Comparison of ENCODE assay signal across 32 cellular contexts in genomic region chr15:76320012-76320411, GRCh38. TPM values are rescaled to one million over a fixed set of nuclear protein-coding genes. Genes with fewer than 3 reads are reported as not detected.
"Had no signal": no experiment of that assay in that cellular context is flagged by ENCODE, and none has a peak within 500 bp of the region (broad histone marks: within the 10 kb centered on the region; RNA-seq: fewer than 3 reads in every experiment).

No MANE protein-coding gene starts in this region.

- DNase-seq: activated CD4-positive, alpha-beta memory T cell treated with anti-CD3 and anti-CD28 coated beads, Interleukin-2, amount 10 ng/mL, durations not matched to agents 7 days and 5 days; activated CD4-positive, alpha-beta T cell treated with anti-CD3 and anti-CD28 coated beads for 1 hour; activated CD4-positive, alpha-beta T cell treated with anti-CD3 and anti-CD28 coated beads for 36 hours; activated CD4-positive, alpha-beta T cell treated with anti-CD3 and anti-CD28 coated beads for 48 hours; activated CD4-positive, alpha-beta T cell treated with anti-CD3 and anti-CD28 coated beads, Interleukin-2, amount 10 ng/mL, durations not matched to agents 7 days and 5 days; activated CD4-positive, alpha-beta T cell treated with anti-CD3 and anti-CD28 coated beads, Interleukin-2, amount 50 U/mL, for 48 hours; activated CD4-positive, CD25-positive, alpha-beta regulatory T cell; activated CD8-positive, alpha-beta memory T cell treated with anti-CD3 and anti-CD28 coated beads for 24 hours; activated CD8-positive, alpha-beta memory T cell treated with anti-CD3 and anti-CD28 coated beads, Interleukin-2, amount 10 ng/mL, durations not matched to agents 7 days and 5 days; activated CD8-positive, alpha-beta memory T cell treated with anti-CD3 and anti-CD28 coated beads, Interleukin-2, amount 50 U/mL, for 48 hours; activated CD8-positive, alpha-beta T cell treated with anti-CD3 and anti-CD28 coated beads, Interleukin-2, amount 10 ng/mL, durations not matched to agents 7 days and 5 days; activated effector memory CD4-positive, alpha-beta T cell treated with Interleukin-2 at 50 U/mL for 16 hours; activated gamma-delta T cell; activated naive CD4-positive, alpha-beta T cell treated with anti-CD3 and anti-CD28 coated beads, Interleukin-2, amount 10 ng/mL, durations not matched to agents 7 days and 5 days; activated naive CD4-positive, alpha-beta T cell treated with Interleukin-2 at 50 U/mL for 16 hours; activated naive CD8-positive, alpha-beta T cell treated with anti-CD3 and anti-CD28 coated beads, Interleukin-2, amount 10 ng/mL, durations not matched to agents 7 days and 5 days; activated naive CD8-positive, alpha-beta T cell treated with anti-CD3 and anti-CD28 coated beads, Interleukin-2, amount 50 U/mL, for 24 hours; activated T-cell treated with anti-CD3 and anti-CD28 coated beads, Interleukin-2, amount 50 U/mL, for 24 hours; activated T-cell treated with anti-CD3 and anti-CD28 coated beads, Interleukin-2, amount 50 U/mL, for 48 hours; amygdala; anterior cingulate cortex; caudate nucleus; cerebellar nuclear complex; T-helper 17 cell; WERI-Rb-1 had no signal

- H3K36me3 ChIP-seq: ascending aorta, cardiac muscle cell, WERI-Rb-1 had no signal

- H3K4me3 ChIP-seq: ascending aorta, cardiac muscle cell had no signal

- H3K4me1 ChIP-seq: ascending aorta had no signal

- H3K27ac ChIP-seq: ascending aorta, cardiac muscle cell, WERI-Rb-1 had no signal

- H3K9me3 ChIP-seq: ascending aorta had no signal

- ATAC-seq: activated CD4-positive, alpha-beta T cell treated with anti-CD3 and anti-CD28 coated beads for 36 hours; activated CD4-positive, CD25-positive, alpha-beta regulatory T cell treated with anti-CD3 and anti-CD28 coated beads, Interleukin-2, amount 50 U/mL, for 24 hours; activated CD8-positive, alpha-beta memory T cell treated with anti-CD3 and anti-CD28 coated beads, Interleukin-2, amount 10 ng/mL, durations not matched to agents 7 days and 5 days; activated CD8-positive, alpha-beta T cell treated with anti-CD3 and anti-CD28 coated beads, Interleukin-2, amount 10 ng/mL, durations not matched to agents 7 days and 5 days; activated naive CD8-positive, alpha-beta T cell treated with anti-CD3 and anti-CD28 coated beads, Interleukin-2, amount 50 U/mL, for 24 hours; T-helper 17 cell; WTC11 had no signal

- FAIRE-seq: bronchial epithelial cell, TTC549 had no signal

- H3K27me3 ChIP-seq: ascending aorta had no signal

RNA-seq across cellular contexts. Expression of gene ISL2, which starts 16.6 kb away (rescaled TPM):
- total RNA-seq: activated naive CD8-positive, alpha-beta T cell treated with anti-CD3 and anti-CD28 coated beads, Interleukin-2, amount 10 ng/mL, durations not matched to agents 7 days and 5 days; ascending aorta; cardiac muscle cell; chondrocyte; T-helper 17 cell had no signal
- polyA plus RNA-seq: cardiac muscle cell had no signal
